In genomic region chr1:148334339-148335130, GRCh38 we compare ENCODE assay signal across 8 cellular contexts.
DNase-seq lines count a peak whose midpoint lies in the region; ATAC-seq, FAIRE-seq and TF ChIP-seq lines count a peak whose summit lies in the region.

No MANE protein-coding gene starts in this region.

- peak overlapping the region; percentile 47 for H3K4me3 ChIP-seq in A549
- H3K4me3 ChIP-seq in coronary artery, result peak overlapping the region; percentile 74
- H3K4me3 ChIP-seq in HepG2 (replicated peaks in 1 of 3; ENCODE audit: insufficient read depth in 1 of 3, low read depth in 2 of 3, low read length in 3 of 3), result peak overlapping the region; percentile 46 to 73 (median 61)

- no peak for TF ChIP-seq CTCF in A549 (IDR thresholded peaks at IDR 0.05)
- no peak for TF ChIP-seq CTCF in coronary artery (IDR thresholded peaks at IDR 0.05)
- TF ChIP-seq CTCF in HepG2 (CRISPR knock-in tag; IDR thresholded peaks at IDR 0.05), result no peak

- H3K9ac ChIP-seq in HepG2 (ENCODE audit: insufficient read depth, low read depth, low read length), result peak overlapping the region; percentile 70

- POLR2A ChIA-PET in A549 (lab: Yijun Ruan, JAX) (interaction anchor here (0.6 to 2.3 kb wide), 14 partner anchors 13 to 296 kb away, joined by 3 to 104 read pairs (median 4); partner anchors contain the start of gene NBPF11), HepG2 (lab: Yijun Ruan, JAX) (interaction anchor here (1.0 to 2.1 kb wide), 4 partner anchors 54 to 296 kb away, joined by 4 to 34 read pairs (median 6); no protein-coding TSS in a partner anchor)

- no peaks in the 10 kb centered on the region for H3K36me3 ChIP-seq in HepG2 (replicated peaks in 1 of 2; ENCODE audit: control insufficient read depth in 1 of 2, insufficient read depth in 2 of 2, low read length in 2 of 2)

- under 1% methylated on average over 33 of the region's 33 CpGs for WGBS in A549 (ENCODE audit: missing lambda C conversion rate)
- 2% methylated on average over 31 of the region's 33 CpGs for WGBS in HepG2 (ENCODE audit: low lambda C conversion rate)

- DNase-seq in A549 (ENCODE audit: low read depth in 1 of 2, low spot score in 1 of 2) (peak; percentile 53 to 93), NCI-H446 (lab: John Stamatoyannopoulos, UW) (peak; percentile 68 to 83), coronary artery (ENCODE audit: low spot score) (peak; percentile 88), HepG2 (ENCODE audit: low spot score) (peak; percentile 64)
- peak; percentile 87 for DNase-seq in activated CD4-positive, alpha-beta T cell treated with anti-CD3 and anti-CD28 coated beads for 48 hours
- peak; percentile 69 to 74 for DNase-seq in stimulated activated CD4-positive, alpha-beta T cell treated with anti-CD3 and anti-CD28 coated beads, Interleukin-2, amount 100 ng/mL, for 48 hours

- TF ChIP-seq RAD21 in A549 (conservative IDR thresholded peaks at IDR 0.05 in 1 of 2, IDR thresholded peaks at IDR 0.05 in 1 of 2) (no peak), HepG2 (CRISPR knock-in tag; IDR thresholded peaks at IDR 0.05) (no peak)

- H3K4me2 ChIP-seq in A549 (peak overlapping the region; percentile 84), HepG2 (ENCODE audit: low read depth, low read length) (peak overlapping the region; percentile 96)

- TF ChIP-seq EP300 in A549 (IDR thresholded peaks at IDR 0.05), result no peak
- TF ChIP-seq EP300 in HepG2 (IDR thresholded peaks at IDR 0.05; ENCODE audit: low read depth in 2 of 2, low read length in 2 of 2), result no peak
- TF ChIP-seq EP300 in HepG2 (CRISPR knock-in tag; IDR thresholded peaks at IDR 0.05; ENCODE audit: borderline replicate concordance), result no peak

- CTCF ChIA-PET in A549 (lab: Yijun Ruan, JAX) (interaction anchor here (4.1 kb wide), 1 partner anchor 11 kb away, joined by 17 read pairs; no protein-coding TSS in a partner anchor), HepG2 (lab: Yijun Ruan, JAX; ENCODE audit: low intra/inter-chr PET ratio, low total read pairs) (no interaction called here)

- TSS peak; percentile 81 for BruUV-seq in HepG2 (replicated peaks; lab: Mats Ljungman, UMichigan)

- peaks cover 4% of the 10 kb centered on the region; the same call in 1 of the 3 replicates for H3K9me3 ChIP-seq in A549
- H3K9me3 ChIP-seq in HepG2 (ENCODE audit: low read length), result no peaks in the 10 kb centered on the region

- H3K4me1 ChIP-seq in A549, result 0 out of 3 replicates have a peak, but pooled peaks cover 3% of the 10 kb centered on the region
- H3K4me1 ChIP-seq in HepG2 (ENCODE audit: insufficient read depth, low read length), result peaks cover 18% of the 10 kb centered on the region

- TF ChIP-seq POLR2A in A549 (IDR thresholded peaks at IDR 0.05; ENCODE audit: low read length) (peak; percentile 99), HepG2 (IDR thresholded peaks at IDR 0.05; ENCODE audit: insufficient read depth in 1 of 2, low read depth in 2 of 2, low read length in 2 of 2) (peak; percentile 93 to 100)

- FAIRE-seq in A549 (lab: Jason Lieb, UNC) (no peak), HepG2 (lab: Jason Lieb, UNC) (peak; percentile 52)

- peaks cover 0 to 18% of the 10 kb centered on the region in 2 experiments; a peak in 1 of 5 replicates for H3K27me3 ChIP-seq in HepG2 (ENCODE audit: control insufficient read depth in 1 of 2, insufficient read depth in 2 of 2, low read length in 2 of 2)

- no peaks in the 10 kb centered on the region for H4K20me1 ChIP-seq in HepG2 (ENCODE audit: insufficient read depth, low read length)

- peak overlapping the region; percentile 71 for H2AFZ ChIP-seq in HepG2 (ENCODE audit: low read length)

- in situ Hi-C loops in HepG2 (cut with HindIII; ENCODE audit: extremely low pct_ligation_motif_present, low pct_unique_long_range_greater_than_20kb), result no loop called here

- intact Hi-C loops in HepG2 (cut with micrococcal nuclease; ENCODE audit: unreplicated experiment), result no loop called here

- peak overlapping the region; percentile 84 to 89 for H3K27ac ChIP-seq in A549
- H3K27ac ChIP-seq in coronary artery, result peak overlapping the region; percentile 22 to 78
- peak overlapping the region; percentile 10 for H3K27ac ChIP-seq in HepG2 (ENCODE audit: extremely low read length, insufficient read depth, low read length)

- no peaks in the 10 kb centered on the region for H3K79me2 ChIP-seq in HepG2 (ENCODE audit: insufficient read depth, low read length)

- peak; percentile 90 to 92 for ATAC-seq in A549
- ATAC-seq in GM18870 (IDR thresholded peaks at IDR 0.05; ENCODE audit: unreplicated experiment), result peak; percentile 79
- ATAC-seq in HG03139 (IDR thresholded peaks at IDR 0.05; ENCODE audit: unreplicated experiment), result peak; percentile 73
- peak; percentile 84 for ATAC-seq in HepG2

TF ChIP-seq in A549, 52 proteins besides CTCF, POLR2A, EP300 and RAD21 (continues in another document):
- TF ChIP-seq JUNB (IDR thresholded peaks at IDR 0.05) (no peak), KDM5A (IDR thresholded peaks at IDR 0.05) (no peak), ELK1 (IDR thresholded peaks at IDR 0.05; ENCODE audit: low read depth, low read length) (no peak), ZSCAN20 (CRISPR knock-in tag; IDR thresholded peaks at IDR 0.05) (no peak), HMGXB4 (CRISPR knock-in tag; IDR thresholded peaks at IDR 0.05; ENCODE audit: borderline replicate concordance) (peak; percentile 69; the same call in 1 of the 2 replicates), HOXB13 (CRISPR knock-in tag; IDR thresholded peaks at IDR 0.05; ENCODE audit: low read depth) (no peak), MAZ (IDR thresholded peaks at IDR 0.05; ENCODE audit: borderline replicate concordance, low read depth, low read length) (peak; percentile 23; the same call in 1 of the 2 replicates), HDAC2 (IDR thresholded peaks at IDR 0.05) (no peak), TFCP2L1 (CRISPR knock-in tag; IDR thresholded peaks at IDR 0.05) (peak; percentile 99), RNF2 (IDR thresholded peaks at IDR 0.05; ENCODE audit: borderline replicate concordance, low read depth) (no peak), RCOR1 (IDR thresholded peaks at IDR 0.05; ENCODE audit: low read depth, low read length) (no peak)

TF ChIP-seq in HepG2, 621 proteins besides CTCF, POLR2A, EP300 and RAD21 (continues in another document):
- peak; percentile 84 for TF ChIP-seq CREB1 (IDR thresholded peaks at IDR 0.05)
- TF ChIP-seq CREB1 (CRISPR knock-in tag; IDR thresholded peaks at IDR 0.05), result peak; percentile 76
- no peak for TF ChIP-seq ZNF230 (CRISPR knock-in tag; IDR thresholded peaks at IDR 0.05)
- TF ChIP-seq MAX (IDR thresholded peaks at IDR 0.05), result peak; percentile 46
- TF ChIP-seq TSC22D2 (CRISPR knock-in tag; IDR thresholded peaks at IDR 0.05; ENCODE audit: borderline replicate concordance), result no peak
- no peak for TF ChIP-seq ZNF883 (CRISPR knock-in tag; IDR thresholded peaks at IDR 0.05; ENCODE audit: not compliant biosample characterization)
- TF ChIP-seq GTF3A (CRISPR knock-in tag; conservative IDR thresholded peaks at IDR 0.05), result no peak
- no peak for TF ChIP-seq ZNF329 (CRISPR knock-in tag; IDR thresholded peaks at IDR 0.05; ENCODE audit: low read depth)
- no peak for TF ChIP-seq NCOR1 (IDR thresholded peaks at IDR 0.05; ENCODE audit: borderline replicate concordance, low read length)
- TF ChIP-seq SAP130 (CRISPR knock-in tag; IDR thresholded peaks at IDR 0.05; ENCODE audit: low read depth), result peak; percentile 8; the same call in 1 of the 2 replicates
- TF ChIP-seq NFYC (CRISPR knock-in tag; IDR thresholded peaks at IDR 0.05), result 0 out of 2 replicates have a peak, but pooled peaks have one; percentile 11
- TF ChIP-seq NAIF1 (CRISPR knock-in tag; IDR thresholded peaks at IDR 0.05; ENCODE audit: borderline replicate concordance), result no peak

Comparison
In these comparisons a context has a peak if more than half of its experiments do, and no peak if none do; other contexts are left out.
1. Peak in every context shown above with its lines: DNase-seq, ATAC-seq, H3K4me3 ChIP-seq and H3K27ac ChIP-seq.
2. H3K27ac ChIP-seq: peak in every context shown above with its lines; median percentile 86 in A549; 50 in coronary artery; 10 in HepG2.